In genomic region chr10:2981361-2981801, GRCh38 we compare ENCODE assay signal across 1 cellular context.
TF ChIP-seq lines count a peak whose summit lies in the region.

No MANE protein-coding gene starts in this region.

TF ChIP-seq in SK-N-SH treated with all-trans-retinoic acid at 6 μM for 48 hours, 23 proteins besides CTCF, POLR2A, EP300 and RAD21:
- TF ChIP-seq CREB5 (CRISPR knock-in tag; IDR thresholded peaks at IDR 0.05; ENCODE audit: low read depth) = no peak
- no peak for TF ChIP-seq PATZ1 (CRISPR knock-in tag; IDR thresholded peaks at IDR 0.05; ENCODE audit: borderline replicate concordance)
- no peak for TF ChIP-seq ESRRG (CRISPR knock-in tag; IDR thresholded peaks at IDR 0.05)
- no peak for TF ChIP-seq PPARA (CRISPR knock-in tag; IDR thresholded peaks at IDR 0.05; ENCODE audit: borderline replicate concordance)
- TF ChIP-seq TCF4 (CRISPR knock-in tag; IDR thresholded peaks at IDR 0.05; ENCODE audit: borderline replicate concordance) = no peak
- TF ChIP-seq ZFP30 (CRISPR knock-in tag; IDR thresholded peaks at IDR 0.05) = no peak
- no peak for TF ChIP-seq TOX (CRISPR knock-in tag; IDR thresholded peaks at IDR 0.05; ENCODE audit: borderline replicate concordance)
- TF ChIP-seq TSHZ2 (CRISPR knock-in tag; IDR thresholded peaks at IDR 0.05) = no peak
- no peak for TF ChIP-seq CSDC2 (CRISPR knock-in tag; IDR thresholded peaks at IDR 0.05)
- no peak for TF ChIP-seq ZC3H10 (CRISPR knock-in tag; IDR thresholded peaks at IDR 0.05)
- no peak for TF ChIP-seq ZFP3 (CRISPR knock-in tag; IDR thresholded peaks at IDR 0.05)
- no peak for TF ChIP-seq ARNTL (CRISPR knock-in tag; IDR thresholded peaks at IDR 0.05; ENCODE audit: borderline replicate concordance, low read depth)
